In genomic region chr11:87300640-87301381, GRCh38 we compare ENCODE assay signal across 14 cellular contexts.
A peak's percentile ranks its signal among the peaks of the same experiment; 100 is the strongest.
DNase-seq lines count a peak whose midpoint lies in the region; ATAC-seq, FAIRE-seq and TF ChIP-seq lines count a peak whose summit lies in the region.
"Had no signal": no experiment of that assay in that cellular context is flagged by ENCODE, and none has a peak within 500 bp of the region (broad histone marks: within the 10 kb centered on the region; RNA-seq: fewer than 3 reads in every experiment).

No MANE protein-coding gene starts in this region.

- no peaks in the 10 kb centered on the region for H3K27me3 ChIP-seq in bronchial epithelial cell (ENCODE audit: control insufficient read depth, insufficient read depth, low read length)
- H3K27me3 ChIP-seq in H7 (ENCODE audit: control insufficient read depth, insufficient read depth, low read length), result no peaks in the 10 kb centered on the region
- H3K27me3 ChIP-seq: breast epithelium, neutrophil had no signal

- peaks cover 14% of the 10 kb centered on the region for H3K4me1 Mint-ChIP-seq in activated CD8-positive, alpha-beta memory T cell treated with anti-CD3 and anti-CD28 coated beads, Interleukin-2, amount 10 ng/mL, durations not matched to agents 7 days and 5 days
- peaks cover 7% of the 10 kb centered on the region for H3K4me1 Mint-ChIP-seq in stimulated activated effector memory CD8-positive, alpha-beta T cell treated with anti-CD3 and anti-CD28 coated beads, Interleukin-12 subunit alpha, Interleukin-12 subunit beta, amount 100 ng/mL, for 72 hours
- peaks cover 1% of the 10 kb centered on the region for H3K4me1 Mint-ChIP-seq in osteocyte (ENCODE audit: unreplicated experiment)

- peaks cover 10% of the 10 kb centered on the region for H3K36me3 Mint-ChIP-seq in activated CD8-positive, alpha-beta memory T cell treated with anti-CD3 and anti-CD28 coated beads, Interleukin-2, amount 10 ng/mL, durations not matched to agents 7 days and 5 days
- H3K36me3 Mint-ChIP-seq in stimulated activated effector memory CD8-positive, alpha-beta T cell treated with anti-CD3 and anti-CD28 coated beads, Interleukin-12 subunit alpha, Interleukin-12 subunit beta, amount 100 ng/mL, for 72 hours, result no peaks in the 10 kb centered on the region
- H3K36me3 Mint-ChIP-seq in osteocyte (ENCODE audit: unreplicated experiment), result peaks cover 9% of the 10 kb centered on the region

- DNase-seq in activated CD8-positive, alpha-beta memory T cell treated with anti-CD3 and anti-CD28 coated beads, Interleukin-2, amount 10 ng/mL, durations not matched to agents 7 days and 5 days, result no peak
- DNase-seq in activated CD8-positive, alpha-beta memory T cell treated with anti-CD3 and anti-CD28 coated beads, Interleukin-2, amount 50 U/mL, for 4 hours, result no peak
- DNase-seq in bronchial epithelial cell (ENCODE audit: low read depth) (peak; percentile 7), osteocyte (ENCODE audit: extremely low spot score, unreplicated experiment) (no peak), H7 (no peak)
- no peak for DNase-seq in stimulated activated effector memory CD8-positive, alpha-beta T cell treated with anti-CD3 and anti-CD28 coated beads, Interleukin-12 subunit alpha, Interleukin-12 subunit beta, amount 100 ng/mL, for 72 hours (ENCODE audit: low spot score in 2 of 2)
- DNase-seq: activated CD4-positive, alpha-beta memory T cell treated with anti-CD3 and anti-CD28 coated beads, Interleukin-2, amount 10 ng/mL, durations not matched to agents 7 days and 5 days; AML-193; hypothalamus had no signal

- TF ChIP-seq CTCF in bronchial epithelial cell (IDR thresholded peaks at IDR 0.05; ENCODE audit: insufficient read depth, low read length, severe bottlenecking) (no peak), osteocyte (IDR thresholded peaks at IDR 0.05) (no peak)

- no peak overlapping the region for H3K27ac Mint-ChIP-seq in activated CD8-positive, alpha-beta memory T cell treated with anti-CD3 and anti-CD28 coated beads, Interleukin-2, amount 10 ng/mL, durations not matched to agents 7 days and 5 days
- H3K27ac Mint-ChIP-seq in stimulated activated effector memory CD8-positive, alpha-beta T cell treated with anti-CD3 and anti-CD28 coated beads, Interleukin-12 subunit alpha, Interleukin-12 subunit beta, amount 100 ng/mL, for 72 hours, result no peak overlapping the region
- H3K27ac Mint-ChIP-seq in osteocyte (ENCODE audit: unreplicated experiment), result no peak overlapping the region
- H3K27ac Mint-ChIP-seq: activated CD4-positive, alpha-beta memory T cell treated with anti-CD3 and anti-CD28 coated beads, Interleukin-2, amount 10 ng/mL, durations not matched to agents 7 days and 5 days had no signal

- CTCF ChIA-PET in activated CD8-positive, alpha-beta memory T cell treated with anti-CD3 and anti-CD28 coated beads, Interleukin-2, amount 10 ng/mL, durations not matched to agents 7 days and 5 days (lab: Charles Lee), result interaction anchor here (1.4 to 3.3 kb wide), 3 partner anchors 10 to 362 kb away, joined by 3 to 13 read pairs (median 4); no protein-coding TSS in a partner anchor

- FAIRE-seq in bronchial epithelial cell (lab: Jason Lieb, UNC), result peak; percentile 18
- FAIRE-seq: H54 had no signal

- no peaks in the 10 kb centered on the region for H3K36me3 ChIP-seq in bronchial epithelial cell (ENCODE audit: control insufficient read depth, insufficient read depth, low read length)
- H3K36me3 ChIP-seq in H7 (replicated peaks; ENCODE audit: control insufficient read depth, insufficient read depth, low read length), result no peaks in the 10 kb centered on the region
- H3K36me3 ChIP-seq: breast epithelium, neutrophil had no signal

- H3K9me3 Mint-ChIP-seq in activated CD8-positive, alpha-beta memory T cell treated with anti-CD3 and anti-CD28 coated beads, Interleukin-2, amount 10 ng/mL, durations not matched to agents 7 days and 5 days (ENCODE audit: low read depth), result no peaks in the 10 kb centered on the region
- H3K9me3 Mint-ChIP-seq in stimulated activated effector memory CD8-positive, alpha-beta T cell treated with anti-CD3 and anti-CD28 coated beads, Interleukin-12 subunit alpha, Interleukin-12 subunit beta, amount 100 ng/mL, for 72 hours, result no peaks in the 10 kb centered on the region
- no peaks in the 10 kb centered on the region for H3K9me3 Mint-ChIP-seq in osteocyte (ENCODE audit: unreplicated experiment)
- H3K9me3 Mint-ChIP-seq: activated CD4-positive, alpha-beta memory T cell treated with anti-CD3 and anti-CD28 coated beads, Interleukin-2, amount 10 ng/mL, durations not matched to agents 7 days and 5 days had no signal

- peak; percentile 57 for ATAC-seq in activated CD8-positive, alpha-beta memory T cell treated with anti-CD3 and anti-CD28 coated beads, Interleukin-2, amount 10 ng/mL, durations not matched to agents 7 days and 5 days
- ATAC-seq in HG03439 (IDR thresholded peaks at IDR 0.05; ENCODE audit: unreplicated experiment) (peak; percentile 48), GM21447 (IDR thresholded peaks at IDR 0.05; ENCODE audit: unreplicated experiment) (no peak)
- ATAC-seq in stimulated activated effector memory CD8-positive, alpha-beta T cell treated with anti-CD3 and anti-CD28 coated beads, Interleukin-12 subunit alpha, Interleukin-12 subunit beta, amount 100 ng/mL, for 72 hours, result peak; percentile 34

- H3K27me3 Mint-ChIP-seq in activated CD8-positive, alpha-beta memory T cell treated with anti-CD3 and anti-CD28 coated beads, Interleukin-2, amount 10 ng/mL, durations not matched to agents 7 days and 5 days, result no peaks in the 10 kb centered on the region
- H3K27me3 Mint-ChIP-seq in osteocyte (ENCODE audit: unreplicated experiment), result no peaks in the 10 kb centered on the region
- H3K27me3 Mint-ChIP-seq: activated CD4-positive, alpha-beta memory T cell treated with anti-CD3 and anti-CD28 coated beads, Interleukin-2, amount 10 ng/mL, durations not matched to agents 7 days and 5 days had no signal

- H3K4me3 ChIP-seq in bronchial epithelial cell (ENCODE audit: low read depth, low read length) (no peak overlapping the region), H7 (ENCODE audit: insufficient read depth, low read depth, low read length) (no peak overlapping the region)
- H3K4me3 ChIP-seq: breast epithelium had no signal

- H3K4me3 Mint-ChIP-seq in activated CD8-positive, alpha-beta memory T cell treated with anti-CD3 and anti-CD28 coated beads, Interleukin-2, amount 10 ng/mL, durations not matched to agents 7 days and 5 days, result no peak overlapping the region
- no peak overlapping the region for H3K4me3 Mint-ChIP-seq in stimulated activated effector memory CD8-positive, alpha-beta T cell treated with anti-CD3 and anti-CD28 coated beads, Interleukin-12 subunit alpha, Interleukin-12 subunit beta, amount 100 ng/mL, for 72 hours
- no peak overlapping the region for H3K4me3 Mint-ChIP-seq in osteocyte (ENCODE audit: unreplicated experiment)
- H3K4me3 Mint-ChIP-seq: activated CD4-positive, alpha-beta memory T cell treated with anti-CD3 and anti-CD28 coated beads, Interleukin-2, amount 10 ng/mL, durations not matched to agents 7 days and 5 days had no signal
